In genomic region chr19:28456264-28456663, GRCh38 we compare ENCODE assay signal across 24 cellular contexts.
A peak's percentile ranks its signal among the peaks of the same experiment; 100 is the strongest.
DNase-seq lines count a peak whose midpoint lies in the region; ATAC-seq and TF ChIP-seq lines count a peak whose summit lies in the region.
"Had no signal": no experiment of that assay in that cellular context is flagged by ENCODE, and none has a peak within 500 bp of the region (broad histone marks: within the 10 kb centered on the region; RNA-seq: fewer than 3 reads in every experiment).

No MANE protein-coding gene starts in this region.

- H3K9me3 Mint-ChIP-seq in activated CD4-positive, alpha-beta T cell treated with anti-CD3 and anti-CD28 coated beads, Interleukin-2, amount 10 ng/mL, durations not matched to agents 24 days and 14 days, result no peaks in the 10 kb centered on the region
- H3K9me3 Mint-ChIP-seq in progenitor cell of endocrine pancreas (ENCODE audit: low read depth), result no peaks in the 10 kb centered on the region

- no peak for DNase-seq in activated CD4-positive, alpha-beta T cell treated with anti-CD3 and anti-CD28 coated beads, Interleukin-2, amount 10 ng/mL, durations not matched to agents 24 days and 14 days
- DNase-seq in activated CD4-positive, alpha-beta T cell treated with anti-CD3 and anti-CD28 coated beads for 1 hour, result no peak
- peak; percentile 4 to 20 for DNase-seq in stimulated activated CD4-positive, alpha-beta T cell treated with anti-CD3 and anti-CD28 coated beads, Interleukin-15, amount 100 ng/mL, for 48 hours (ENCODE audit: low read depth in 2 of 2)
- no peak for DNase-seq in stimulated activated CD4-positive, alpha-beta T cell treated with anti-CD3 and anti-CD28 coated beads, Interleukin-12 subunit alpha, Interleukin-12 subunit beta, amount 100 ng/mL, for 4 hours
- DNase-seq in NCI-H345 (lab: John Stamatoyannopoulos, UW), result peak; percentile 78
- DNase-seq in progenitor cell of endocrine pancreas (ENCODE audit: low spot score, unreplicated experiment), result no peak
- DNase-seq in GDM1 (lab: John Stamatoyannopoulos, UW), result no peak
- DNase-seq: DMS53, GM23248, HCEC 1CT, IMR-90, NCI-H1092 treated with DMSO at 0.1 percent for 48 hours, NCI-H1436 treated with DMSO at 0.1 percent for 48 hours, NCI-H1930, NCI-H510A treated with DMSO at 0.1 percent for 48 hours, NCI-H748 treated with DMSO at 0.1 percent for 48 hours, PC-9, RPMI8226, SHP77 treated with DMSO at 0.1 percent for 48 hours had no signal

- no peak for ATAC-seq in HG02884 (IDR thresholded peaks at IDR 0.05; ENCODE audit: unreplicated experiment)
- ATAC-seq: A549, GM12878 had no signal

- no peaks in the 10 kb centered on the region for H3K27me3 Mint-ChIP-seq in activated CD4-positive, alpha-beta T cell treated with anti-CD3 and anti-CD28 coated beads, Interleukin-2, amount 10 ng/mL, durations not matched to agents 24 days and 14 days
- H3K27me3 Mint-ChIP-seq in progenitor cell of endocrine pancreas, result peaks cover 19% of the 10 kb centered on the region
- H3K27me3 Mint-ChIP-seq: B cell had no signal

- intact Hi-C loops in activated CD4-positive, alpha-beta T cell treated with anti-CD3 and anti-CD28 coated beads, Interleukin-2, amount 10 ng/mL, durations not matched to agents 24 days and 14 days (cut with micrococcal nuclease), result loop anchor here (2.0 kb wide), 2 partner anchors 25 to 61 kb away; no protein-coding TSS in a partner anchor

- H3K36me3 Mint-ChIP-seq in activated CD4-positive, alpha-beta T cell treated with anti-CD3 and anti-CD28 coated beads, Interleukin-2, amount 10 ng/mL, durations not matched to agents 24 days and 14 days (ENCODE audit: low read depth), result no peaks in the 10 kb centered on the region
- H3K36me3 Mint-ChIP-seq in progenitor cell of endocrine pancreas (ENCODE audit: insufficient read depth), result no peaks in the 10 kb centered on the region
- H3K36me3 Mint-ChIP-seq: CD14-positive monocyte had no signal

- peak overlapping the region; percentile 61 for H3K27ac Mint-ChIP-seq in activated CD4-positive, alpha-beta T cell treated with anti-CD3 and anti-CD28 coated beads, Interleukin-2, amount 10 ng/mL, durations not matched to agents 24 days and 14 days
- peak overlapping the region; percentile 75 for H3K27ac Mint-ChIP-seq in progenitor cell of endocrine pancreas
- H3K27ac Mint-ChIP-seq: B cell, CD14-positive monocyte had no signal

- TF ChIP-seq CTCF in progenitor cell of endocrine pancreas (IDR thresholded peaks at IDR 0.05; ENCODE audit: unreplicated experiment), result no peak

- peaks cover 36% of the 10 kb centered on the region for H3K4me1 Mint-ChIP-seq in activated CD4-positive, alpha-beta T cell treated with anti-CD3 and anti-CD28 coated beads, Interleukin-2, amount 10 ng/mL, durations not matched to agents 24 days and 14 days
- H3K4me1 Mint-ChIP-seq in progenitor cell of endocrine pancreas (ENCODE audit: low read depth), result peaks cover 34% of the 10 kb centered on the region
- H3K4me1 Mint-ChIP-seq: B cell had no signal

- H3K4me3 Mint-ChIP-seq in activated CD4-positive, alpha-beta T cell treated with anti-CD3 and anti-CD28 coated beads, Interleukin-2, amount 10 ng/mL, durations not matched to agents 24 days and 14 days, result no peak overlapping the region
- no peak overlapping the region for H3K4me3 Mint-ChIP-seq in progenitor cell of endocrine pancreas (ENCODE audit: low read depth)
- H3K4me3 Mint-ChIP-seq: B cell, CD14-positive monocyte had no signal

Comparison
In these comparisons a context has a peak if more than half of its experiments do, and no peak if none do; other contexts are left out.
1. DNase-seq: peak in stimulated activated CD4-positive, alpha-beta T cell treated with anti-CD3 and anti-CD28 coated beads, Interleukin-15, amount 100 ng/mL, for 48 hours (2 of 2) and NCI-H345 (single experiment); none in activated CD4-positive, alpha-beta T cell treated with anti-CD3 and anti-CD28 coated beads, Interleukin-2, amount 10 ng/mL, durations not matched to agents 24 days and 14 days (single experiment), activated CD4-positive, alpha-beta T cell treated with anti-CD3 and anti-CD28 coated beads for 1 hour (single experiment), stimulated activated CD4-positive, alpha-beta T cell treated with anti-CD3 and anti-CD28 coated beads, Interleukin-12 subunit alpha, Interleukin-12 subunit beta, amount 100 ng/mL, for 4 hours (single experiment), progenitor cell of endocrine pancreas (single experiment) and GDM1 (single experiment).